In genomic region chr19:12975221-12975756, GRCh38 we compare ENCODE assay signal across 23 cellular contexts. TPM values are rescaled to one million over a fixed set of nuclear protein-coding genes. Genes with fewer than 3 reads are reported as not detected.
"Had no signal": no experiment of that assay in that cellular context is flagged by ENCODE, and none has a peak within 500 bp of the region (broad histone marks: within the 10 kb centered on the region; RNA-seq: fewer than 3 reads in every experiment).

No MANE protein-coding gene starts in this region.

- H3K36me3 ChIP-seq: adrenal gland, colonic mucosa, esophagus muscularis mucosa, left lung, right atrium auricular region, transverse colon, vagina had no signal

- H3K27ac ChIP-seq: adrenal gland, colonic mucosa, esophagus muscularis mucosa, left lung, right atrium auricular region, transverse colon, vagina had no signal

- ATAC-seq: activated CD8-positive, alpha-beta T cell treated with anti-CD3 and anti-CD28 coated beads for 36 hours; activated T-cell treated with anti-CD3 and anti-CD28 coated beads, Interleukin-2, amount 50 U/mL, for 4 hours; left lung; natural killer cell treated with Interleukin-12 subunit alpha and Interleukin-12 subunit beta and Interleukin-15 and Interleukin-18, amount 100 ng/mL, for 72 hours; stimulated activated naive CD8-positive, alpha-beta T cell treated with anti-CD3 and anti-CD28 coated beads, Interleukin-15, Interleukin-2, amounts not matched to agents 100 U/mL and 50 U/mL, for 24 hours; WTC11 had no signal

- H3K9me3 ChIP-seq: adrenal gland, colonic mucosa, esophagus muscularis mucosa, left lung, right atrium auricular region, transverse colon, vagina had no signal

- H3K4me3 ChIP-seq: adrenal gland, colonic mucosa, esophagus muscularis mucosa, left lung, right atrium auricular region, transverse colon, vagina had no signal

- H3K27me3 ChIP-seq: adrenal gland, colonic mucosa, esophagus muscularis mucosa, left lung, right atrium auricular region, transverse colon, vagina had no signal

- DNase-seq: activated CD4-positive, alpha-beta T cell treated with anti-CD3 and anti-CD28 coated beads for 4 hours; activated CD8-positive, alpha-beta T cell treated with anti-CD3 and anti-CD28 coated beads for 36 hours; activated effector memory CD4-positive, alpha-beta T cell treated with Interleukin-2 at 50 U/mL for 16 hours; activated T-cell treated with anti-CD3 and anti-CD28 coated beads, Interleukin-2, amount 50 U/mL, for 4 hours; adrenal gland; central memory CD4-positive, alpha-beta T cell; colonic mucosa; hypothalamus; kidney; left lung; nucleus accumbens; small intestine; stimulated activated CD4-positive, alpha-beta T cell treated with anti-CD3 and anti-CD28 coated beads, Interleukin-4, amount 100 ng/mL, for 24 hours; stimulated activated CD8-positive, alpha-beta memory T cell treated with anti-CD3 and anti-CD28 coated beads, Interleukin-4, amount 100 ng/mL, for 48 hours; stimulated activated naive CD8-positive, alpha-beta T cell treated with anti-CD3 and anti-CD28 coated beads, Interleukin-15, Interleukin-2, amounts not matched to agents 100 U/mL and 50 U/mL, for 24 hours; transverse colon had no signal

- H3K4me1 ChIP-seq: adrenal gland, colonic mucosa, left lung, vagina had no signal

RNA-seq across cellular contexts. Expression of gene DAND5, which starts 5.9 kb away (rescaled TPM):
- total RNA-seq: activated CD8-positive, alpha-beta T cell treated with anti-CD3 and anti-CD28 coated beads for 36 hours; activated T-cell treated with anti-CD3 and anti-CD28 coated beads, Interleukin-2, amount 50 U/mL, for 4 hours; glomerular endothelial cell; kidney; natural killer cell treated with Interleukin-12 subunit alpha and Interleukin-12 subunit beta and Interleukin-15 and Interleukin-18, amount 100 ng/mL, for 72 hours; progenitor cell of endocrine pancreas; vagina had no signal
